ENCODE assay signal across 19 cellular contexts in the genomic region with DNA sequence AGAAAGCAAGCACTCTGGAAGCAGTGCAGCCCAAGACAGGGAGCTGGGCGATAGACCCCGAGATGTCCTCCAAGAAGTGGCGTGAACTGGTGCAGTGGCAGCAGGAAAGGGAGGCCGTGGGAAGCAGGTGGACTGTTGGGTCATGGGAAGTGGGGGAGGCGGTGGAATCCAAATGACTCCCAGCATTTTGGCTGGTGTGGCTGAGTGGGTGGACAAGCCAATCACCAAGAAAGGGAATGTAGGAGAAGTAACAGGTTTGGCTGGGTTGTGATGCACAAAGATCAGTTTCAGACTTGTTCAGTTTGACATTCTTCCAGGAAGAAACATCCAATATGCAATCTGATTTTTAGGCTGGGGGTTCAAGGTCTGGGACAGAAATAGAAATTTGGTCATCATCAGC.
"Had no signal": no experiment of that assay in that cellular context is flagged by ENCODE, and none has a peak within 500 bp of the region (broad histone marks: within the 10 kb centered on the region; RNA-seq: fewer than 3 reads in every experiment).

No MANE protein-coding gene starts in this region.

- H3K9me3 ChIP-seq: ascending aorta, ovary had no signal

- H3K36me3 ChIP-seq: ascending aorta, esophagus muscularis mucosa, ovary, sigmoid colon, tibial artery had no signal

- H3K4me3 ChIP-seq: ascending aorta, esophagus muscularis mucosa, ovary, sigmoid colon, SK-N-MC, tibial artery had no signal

- H3K27me3 ChIP-seq: ascending aorta, esophagus muscularis mucosa, ovary, sigmoid colon, tibial artery had no signal

- DNase-seq: activated CD4-positive, alpha-beta T cell treated with anti-CD3 and anti-CD28 coated beads, Interleukin-2, amount 50 U/mL, for 4 hours; activated naive CD4-positive, alpha-beta T cell treated with Interleukin-2 at 50 U/mL for 16 hours; activated naive CD8-positive, alpha-beta T cell treated with anti-CD3 and anti-CD28 coated beads, Interleukin-2, amount 50 U/mL, for 24 hours; activated T-cell treated with anti-CD3 and anti-CD28 coated beads for 4 hours; endodermal cell; ovary; sigmoid colon; stimulated activated CD4-positive, alpha-beta T cell treated with anti-CD3 and anti-CD28 coated beads, Interleukin-12 subunit alpha, Interleukin-12 subunit beta, amount 100 ng/mL, for 4 hours; stimulated activated CD4-positive, alpha-beta T cell treated with anti-CD3 and anti-CD28 coated beads, Interleukin-2, amount 100 ng/mL, for 48 hours; T-cell; T-helper 9 cell; tibial artery had no signal

- H3K4me1 ChIP-seq: ascending aorta, esophagus muscularis mucosa, sigmoid colon, tibial artery had no signal

- ATAC-seq: activated CD4-positive, CD25-positive, alpha-beta regulatory T cell treated with anti-CD3 and anti-CD28 coated beads, Interleukin-2, amount 50 U/mL, for 24 hours; activated naive CD8-positive, alpha-beta T cell treated with anti-CD3 and anti-CD28 coated beads, Interleukin-2, amount 50 U/mL, for 24 hours; activated T-helper 17 cell treated with anti-CD3 and anti-CD28 coated beads, Interleukin-2, amount 50 U/mL, for 72 hours; stimulated activated memory B cell treated with anti-CD40 and anti-IgM and Interleukin-4, amounts not matched to agents 10 μg/mL and 1 μg/mL and 100 μg/mL, for 72 hours; T-cell had no signal

- H3K4me1 Mint-ChIP-seq: activated naive CD8-positive, alpha-beta T cell treated with anti-CD3 and anti-CD28 coated beads, Interleukin-2, amount 50 U/mL, for 24 hours; activated T-helper 17 cell treated with anti-CD3 and anti-CD28 coated beads, Interleukin-2, amount 50 U/mL, for 72 hours; stimulated activated memory B cell treated with anti-CD40 and anti-IgM and Interleukin-4, amounts not matched to agents 10 μg/mL and 1 μg/mL and 100 μg/mL, for 72 hours; T-cell had no signal

- H3K27ac ChIP-seq: ascending aorta, esophagus muscularis mucosa, ovary, sigmoid colon, SK-N-MC, tibial artery had no signal

- H3K27ac Mint-ChIP-seq: activated naive CD8-positive, alpha-beta T cell treated with anti-CD3 and anti-CD28 coated beads, Interleukin-2, amount 50 U/mL, for 24 hours; activated T-helper 17 cell treated with anti-CD3 and anti-CD28 coated beads, Interleukin-2, amount 50 U/mL, for 72 hours; endodermal cell; stimulated activated memory B cell treated with anti-CD40 and anti-IgM and Interleukin-4, amounts not matched to agents 10 μg/mL and 1 μg/mL and 100 μg/mL, for 72 hours; T-cell had no signal

- H3K4me3 Mint-ChIP-seq: activated naive CD8-positive, alpha-beta T cell treated with anti-CD3 and anti-CD28 coated beads, Interleukin-2, amount 50 U/mL, for 24 hours; activated T-helper 17 cell treated with anti-CD3 and anti-CD28 coated beads, Interleukin-2, amount 50 U/mL, for 72 hours; endodermal cell; neural crest cell; stimulated activated memory B cell treated with anti-CD40 and anti-IgM and Interleukin-4, amounts not matched to agents 10 μg/mL and 1 μg/mL and 100 μg/mL, for 72 hours; T-cell had no signal

- H3K27me3 Mint-ChIP-seq: activated T-helper 17 cell treated with anti-CD3 and anti-CD28 coated beads, Interleukin-2, amount 50 U/mL, for 72 hours; stimulated activated memory B cell treated with anti-CD40 and anti-IgM and Interleukin-4, amounts not matched to agents 10 μg/mL and 1 μg/mL and 100 μg/mL, for 72 hours had no signal
